ENCODE assay signal across 8 cellular contexts in genomic region chr16:19067349-19068236, GRCh38. TPM values are rescaled to one million over a fixed set of nuclear protein-coding genes. Genes with fewer than 3 reads are reported as not detected.
DNase-seq lines count a peak whose midpoint lies in the region; TF ChIP-seq lines count a peak whose summit lies in the region.

Gene COQ7 (plus strand): TSS chr16:19067614. CDS start chr16:19067665, 51 bp downstream.

- DNase-seq in ELR (ENCODE audit: low read depth) = peak; percentile 100
- peak; percentile 98 to 99 for DNase-seq in HAP-1 (ENCODE audit: low spot score in 2 of 2)
- peak; percentile 100 for DNase-seq in MM.1S
- DNase-seq in SIG-M5 (lab: John Stamatoyannopoulos, UW) = peak; percentile 85
- DNase-seq in activated gamma-delta T cell (lab: John Stamatoyannopoulos, UW) = peak; percentile 97
- DNase-seq in fibroblast of the aortic adventitia (ENCODE audit: low read depth) = peak; percentile 100

- H3K27ac Mint-ChIP-seq in nephron = peak within 1 kb of the TSS; percentile 85 to 96 (median 92)
- H3K27ac Mint-ChIP-seq in stimulated activated naive CD8-positive, alpha-beta T cell treated with anti-CD3 and anti-CD28 coated beads, Interleukin-15, Interleukin-2, amounts not matched to agents 100 ng/mL and 50 ng/mL, for 24 hours = peak within 1 kb of the TSS; percentile 92

- H3K9me3 Mint-ChIP-seq in nephron = no peaks in the 10 kb centered on the region
- H3K9me3 Mint-ChIP-seq in stimulated activated naive CD8-positive, alpha-beta T cell treated with anti-CD3 and anti-CD28 coated beads, Interleukin-15, Interleukin-2, amounts not matched to agents 100 ng/mL and 50 ng/mL, for 24 hours = no peaks in the 10 kb centered on the region

- no peaks in the 10 kb centered on the region for H3K9me3 ChIP-seq in HAP-1
- H3K9me3 ChIP-seq in MM.1S (replicated peaks; ENCODE audit: insufficient read depth, low read length) = no peaks in the 10 kb centered on the region

- H3K36me3 Mint-ChIP-seq in nephron (ENCODE audit: low read depth) = peaks cover 11% of the 10 kb centered on the region
- peaks cover 5% of the 10 kb centered on the region for H3K36me3 Mint-ChIP-seq in stimulated activated naive CD8-positive, alpha-beta T cell treated with anti-CD3 and anti-CD28 coated beads, Interleukin-15, Interleukin-2, amounts not matched to agents 100 ng/mL and 50 ng/mL, for 24 hours (ENCODE audit: low read depth)

- no peaks in the 10 kb centered on the region for H3K79me2 ChIP-seq in MM.1S (ENCODE audit: low read length)

- H3K27ac ChIP-seq in MM.1S (ENCODE audit: low read length) = peak within 1 kb of the TSS; percentile 97

- H3K36me3 ChIP-seq in HAP-1 (replicated peaks) = peaks cover 8% of the 10 kb centered on the region
- no peaks in the 10 kb centered on the region for H3K36me3 ChIP-seq in MM.1S (replicated peaks; ENCODE audit: insufficient read depth, low read length)

- H3K9ac ChIP-seq in MM.1S (ENCODE audit: low read length) = peak within 1 kb of the TSS; percentile 96

- no peak for TF ChIP-seq CTCF in MM.1S (IDR thresholded peaks at IDR 0.05; ENCODE audit: low read length)
- TF ChIP-seq CTCF in fibroblast of the aortic adventitia (IDR thresholded peaks at IDR 0.05; ENCODE audit: insufficient read depth, low read length) = no peak
- TF ChIP-seq CTCF in nephron (IDR thresholded peaks at IDR 0.05; ENCODE audit: unreplicated experiment in 3 of 3) = no peak

- peak within 1 kb of the TSS; percentile 83 for H3K4me3 ChIP-seq in HAP-1
- peak within 1 kb of the TSS; percentile 99 for H3K4me3 ChIP-seq in MM.1S (ENCODE audit: low read length)
- H3K4me3 ChIP-seq in fibroblast of the aortic adventitia (ENCODE audit: low read depth, low read length) = peak within 1 kb of the TSS; percentile 92

- no peaks in the 10 kb centered on the region for H3K27me3 Mint-ChIP-seq in nephron (ENCODE audit: low read depth)
- no peaks in the 10 kb centered on the region for H3K27me3 Mint-ChIP-seq in stimulated activated naive CD8-positive, alpha-beta T cell treated with anti-CD3 and anti-CD28 coated beads, Interleukin-15, Interleukin-2, amounts not matched to agents 100 ng/mL and 50 ng/mL, for 24 hours

- H3K4me1 ChIP-seq in HAP-1 (peaks cover 8% of the 10 kb centered on the region), MM.1S (ENCODE audit: low read length) (no peaks in the 10 kb centered on the region)

- no peaks in the 10 kb centered on the region for H4K20me1 ChIP-seq in MM.1S (ENCODE audit: insufficient read depth, low read length)

- no peaks in the 10 kb centered on the region for H3K9me2 ChIP-seq in MM.1S (replicated peaks; ENCODE audit: insufficient read depth, low read length)

- peak within 1 kb of the TSS; percentile 98 for H2AFZ ChIP-seq in MM.1S (ENCODE audit: low read length)

- in situ Hi-C loops in HAP-1 (cut with MboI; ENCODE audit: low sequenced_read_pairs) = no loop called here

- peak within 1 kb of the TSS; percentile 90 for H3K4me2 ChIP-seq in MM.1S (ENCODE audit: low read depth, low read length)

- peaks cover 5% of the 10 kb centered on the region for H3K4me1 Mint-ChIP-seq in nephron
- peaks cover 20% of the 10 kb centered on the region for H3K4me1 Mint-ChIP-seq in stimulated activated naive CD8-positive, alpha-beta T cell treated with anti-CD3 and anti-CD28 coated beads, Interleukin-15, Interleukin-2, amounts not matched to agents 100 ng/mL and 50 ng/mL, for 24 hours (ENCODE audit: low read depth)

- peaks cover 4% of the 10 kb centered on the region; the same call in 1 of the 2 replicates for H3F3A ChIP-seq in MM.1S (ENCODE audit: insufficient read depth, low read length)

- H3K27me3 ChIP-seq in HAP-1 (ENCODE audit: low read depth) = no peaks in the 10 kb centered on the region
- no peaks in the 10 kb centered on the region for H3K27me3 ChIP-seq in MM.1S (replicated peaks; ENCODE audit: insufficient read depth, low read length)

- H3K4me3 Mint-ChIP-seq in nephron = peak within 1 kb of the TSS; percentile 86 to 96 (median 93)
- peak within 1 kb of the TSS; percentile 88 for H3K4me3 Mint-ChIP-seq in stimulated activated naive CD8-positive, alpha-beta T cell treated with anti-CD3 and anti-CD28 coated beads, Interleukin-15, Interleukin-2, amounts not matched to agents 100 ng/mL and 50 ng/mL, for 24 hours

RNA-seq across cellular contexts. Expression of gene COQ7, which starts in this region (rescaled TPM):
- 8.0 and 12.7 TPM in 2 replicates for total RNA-seq in fibroblast of the aortic adventitia (ENCODE audit: low replicate concordance)

Comparison
In these comparisons a context has a peak if more than half of its experiments do, and no peak if none do; other contexts are left out.
1. Peak in every context shown above with its lines: DNase-seq, H3K4me3 ChIP-seq and H3K27ac ChIP-seq.